Comparison of ENCODE assay signal across 9 cellular contexts in the genomic region with DNA sequence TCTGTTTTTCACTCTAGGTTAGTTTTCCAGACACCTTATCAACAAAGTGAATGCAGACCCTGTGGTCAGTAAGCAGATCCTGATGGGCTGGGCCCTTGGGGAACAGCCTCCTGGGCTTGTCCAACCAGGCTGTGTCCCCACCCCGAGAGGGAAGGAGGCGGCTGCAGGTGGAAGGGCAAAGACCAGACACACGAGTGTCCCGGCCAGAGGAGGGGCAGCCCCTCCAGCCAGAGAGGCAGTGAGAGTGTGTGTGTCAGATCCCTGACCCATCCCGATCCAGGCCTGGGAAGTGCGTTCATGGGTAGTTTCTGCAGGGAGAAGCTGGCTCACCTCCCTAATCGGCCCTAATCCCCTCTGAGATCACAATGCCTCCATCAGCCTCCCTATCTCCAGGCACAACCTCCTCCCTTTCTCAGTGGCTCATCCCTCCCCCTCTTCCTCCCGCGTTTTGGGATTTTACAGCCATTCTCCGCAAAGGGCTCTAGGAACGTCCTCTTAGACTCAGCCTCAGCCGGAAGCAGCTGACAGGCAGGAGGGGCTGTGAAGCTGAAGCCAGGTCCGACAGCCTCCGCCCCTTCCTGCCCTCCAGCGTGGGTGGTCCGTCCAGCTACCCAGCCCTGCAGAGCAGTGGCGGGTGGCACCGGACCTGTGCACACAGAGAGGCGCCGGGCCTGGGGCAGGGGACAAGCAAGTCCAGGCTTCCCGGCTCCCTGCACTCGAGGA.
DNase-seq lines count a peak whose midpoint lies in the region; ATAC-seq and TF ChIP-seq lines count a peak whose summit lies in the region.
"Had no signal": no experiment of that assay in that cellular context is flagged by ENCODE, and none has a peak within 500 bp of the region (broad histone marks: within the 10 kb centered on the region; RNA-seq: fewer than 3 reads in every experiment).

No MANE protein-coding gene starts in this region.

- DNase-seq in amniotic epithelial cell (ENCODE audit: low read depth) (peak; percentile 58), iPS-NIHi11 (ENCODE audit: low spot score) (peak; percentile 65), retina (peak; percentile 81), GM20000 (ENCODE audit: low spot score) (no peak), GM19238 (ENCODE audit: insufficient read length, low spot score) (no peak)
- no peak for DNase-seq in activated effector memory CD4-positive, alpha-beta T cell treated with Interleukin-2 at 50 U/mL for 16 hours
- DNase-seq: substantia nigra had no signal

- no peaks in the 10 kb centered on the region for H3K36me3 ChIP-seq in HUES48 (ENCODE audit: control insufficient read depth, insufficient read depth, low read length)

- ATAC-seq in HG02678 (IDR thresholded peaks at IDR 0.05; ENCODE audit: unreplicated experiment), result no peak

- no peak for TF ChIP-seq CTCF in GM20000 (IDR thresholded peaks at IDR 0.05; ENCODE audit: extremely low read depth, missing control alignments)

- H3K9me3 ChIP-seq in HUES48 (ENCODE audit: control insufficient read depth, insufficient read depth, low read length), result no peaks in the 10 kb centered on the region

- H3K4me1 ChIP-seq in HUES48 (ENCODE audit: control insufficient read depth, insufficient read depth, low read length), result peaks cover 62% of the 10 kb centered on the region

- H3K9ac ChIP-seq in HUES48 (ENCODE audit: low read depth, low read length), result peak overlapping the region; percentile 3; the same call in 1 of the 2 replicates

- no peak overlapping the region for H3K4me3 ChIP-seq in HUES48 (ENCODE audit: low read depth, low read length)

- H3K27ac ChIP-seq in HUES48 (ENCODE audit: low read depth, low read length), result peak overlapping the region; percentile 50

- no peaks in the 10 kb centered on the region for H3K27me3 ChIP-seq in HUES48 (ENCODE audit: control insufficient read depth, insufficient read depth, low read length)

Comparison
In these comparisons a context has a peak if more than half of its experiments do, and no peak if none do; other contexts are left out.
1. DNase-seq: peak in amniotic epithelial cell (single experiment), iPS-NIHi11 (single experiment) and retina (single experiment); none in GM20000 (single experiment), GM19238 (single experiment) and activated effector memory CD4-positive, alpha-beta T cell treated with Interleukin-2 at 50 U/mL for 16 hours (single experiment).